Comparison of ENCODE assay signal across 10 cellular contexts in genomic region chr15:67824900-67825879, GRCh38. TPM values are rescaled to one million over a fixed set of nuclear protein-coding genes. Genes with fewer than 3 reads are reported as not detected.
DNase-seq lines count a peak whose midpoint lies in the region; ATAC-seq and TF ChIP-seq lines count a peak whose summit lies in the region.
"Had no signal": no experiment of that assay in that cellular context is flagged by ENCODE, and none has a peak within 500 bp of the region (broad histone marks: within the 10 kb centered on the region; RNA-seq: fewer than 3 reads in every experiment).

SKOR1 (plus strand) TSS chr15:67825509; CDS start chr15:67825603, 94 bp downstream.

- no peaks in the 10 kb centered on the region for H3K9me3 ChIP-seq in HEK293 (ENCODE audit: control insufficient read depth, insufficient read depth, low read depth, low read length)
- H3K9me3 ChIP-seq in ascending aorta, result no peaks in the 10 kb centered on the region
- no peaks in the 10 kb centered on the region for H3K9me3 ChIP-seq in Karpas-422 (ENCODE audit: low read length)

- H3K27me3 ChIP-seq in ascending aorta (peaks cover 73% of the 10 kb centered on the region), Karpas-422 (ENCODE audit: low read length) (no peaks in the 10 kb centered on the region)

- H3K4me1 ChIP-seq in HEK293 (ENCODE audit: control insufficient read depth, insufficient read depth, low read length), result peaks cover 7% of the 10 kb centered on the region
- H3K4me1 ChIP-seq in ascending aorta, result peaks cover 5 to 34% of the 10 kb centered on the region in 2 donors
- H3K4me1 ChIP-seq in Karpas-422 (ENCODE audit: low read length), result peaks cover 14% of the 10 kb centered on the region

- H3K4me3 ChIP-seq in AG04449 (ENCODE audit: low read depth, low read length) (peak within 1 kb of the TSS; percentile 23), HEK293 (ENCODE audit: low read depth, low read length) (peak within 1 kb of the TSS; percentile 22), ascending aorta (peak within 1 kb of the TSS; percentile 6 to 29), Karpas-422 (ENCODE audit: low read length) (no peak within 1 kb of the TSS)
- H3K4me3 ChIP-seq: lung, SJSA1 had no signal

- no peak for DNase-seq in AG04449 (ENCODE audit: low read depth, low spot score)
- DNase-seq in ascending aorta (ENCODE audit: low spot score in 2 of 2), result no peak
- DNase-seq in left kidney (ENCODE audit: low read depth, low spot score), result peak; percentile 81
- no peak for DNase-seq in Karpas-422
- no peak for DNase-seq in COLO668 (lab: John Stamatoyannopoulos, UW; ENCODE audit: unreplicated experiment)

- intact Hi-C loops in ascending aorta (cut with DNase I), result no loop called here

- TF ChIP-seq CTCF in AG04449 (IDR thresholded peaks at IDR 0.05; ENCODE audit: insufficient read depth, low read length, missing control alignments) (no peak), HEK293 (tag by site-specific recombination; IDR thresholded peaks at IDR 0.05) (no peak), ascending aorta (IDR thresholded peaks at IDR 0.05) (no peak)

- H3K36me3 ChIP-seq in HEK293 (ENCODE audit: control insufficient read depth in 2 of 2, insufficient read depth in 1 of 2, low read length in 2 of 2), result no peaks in the 10 kb centered on the region
- H3K36me3 ChIP-seq in ascending aorta, result no peaks in the 10 kb centered on the region
- no peaks in the 10 kb centered on the region for H3K36me3 ChIP-seq in Karpas-422 (ENCODE audit: insufficient read depth, low read length)
- H3K36me3 ChIP-seq: SJSA1 had no signal

- H3K4me2 ChIP-seq in Karpas-422 (ENCODE audit: low read depth, low read length, poor library complexity, severe bottlenecking), result no peak within 1 kb of the TSS

- H2AFZ ChIP-seq in Karpas-422 (ENCODE audit: low read length), result no peak within 1 kb of the TSS

- no peak within 1 kb of the TSS for H3K9ac ChIP-seq in Karpas-422 (ENCODE audit: low read length)

- CTCF ChIA-PET in AG04449 (lab: Yijun Ruan, JAX) (interaction anchor here (0.5 to 1.6 kb wide), 3 partner anchors 11 to 63 kb away, joined by 3 to 6 read pairs (median 4); no protein-coding TSS in a partner anchor), HEK293 (lab: Yijun Ruan, JAX) (interaction anchor here (1.0 to 1.3 kb wide), 4 partner anchors 10 to 879 kb away, joined by 3 to 5 read pairs (median 4); no protein-coding TSS in a partner anchor)

- H3K27ac ChIP-seq in HEK293 (ENCODE audit: extremely low read depth, low read depth, low read length) (no peak within 1 kb of the TSS), ascending aorta (no peak within 1 kb of the TSS), Karpas-422 (ENCODE audit: low read length) (no peak within 1 kb of the TSS)
- H3K27ac ChIP-seq: SJSA1 had no signal

- 0 out of 2 replicates have a peak, but pooled peaks cover 6% of the 10 kb centered on the region for H4K20me1 ChIP-seq in Karpas-422 (ENCODE audit: insufficient read depth, low read depth, low read length)

- ATAC-seq in HG03378 (IDR thresholded peaks at IDR 0.05; ENCODE audit: unreplicated experiment) (no peak), GM21737 (IDR thresholded peaks at IDR 0.05; ENCODE audit: unreplicated experiment) (no peak)

- H3K79me2 ChIP-seq in Karpas-422 (ENCODE audit: low read length), result no peaks in the 10 kb centered on the region

- H3K9me2 ChIP-seq in Karpas-422 (replicated peaks; ENCODE audit: insufficient read depth, low read length), result no peaks in the 10 kb centered on the region

- POLR2A ChIA-PET in AG04449 (lab: Yijun Ruan, JAX), result no interaction called here
- POLR2A ChIA-PET in HEK293 (lab: Yijun Ruan, JAX), result interaction anchor here (1.3 to 1.5 kb wide), 3 partner anchors 15 to 304 kb away, joined by 3 to 4 read pairs (median 4); partner anchors contain the start of gene MAP2K5

TF ChIP-seq in HEK293, 187 proteins besides CTCF, POLR2A, EP300 and RAD21:
- TF ChIP-seq REST (tag by site-specific recombination; IDR thresholded peaks at IDR 0.05), result peak; percentile 88
- TF ChIP-seq ZNF548 (tag by site-specific recombination; IDR thresholded peaks at IDR 0.05), result no peak
- peak; percentile 41; the same call in 1 of the 2 replicates for TF ChIP-seq ZNF398 (tag by site-specific recombination; IDR thresholded peaks at IDR 0.05)

RNA-seq across cellular contexts. Expression of gene SKOR1, which starts in this region (rescaled TPM):
- not detected for total RNA-seq in ascending aorta
- 0.43 and 0.45 TPM in 2 replicates for total RNA-seq in Karpas-422 (2014; rRNA removed; shearing (Covaris generic); ENCODE audit: low replicate concordance)
- total RNA-seq: SJSA1 had no signal
